ENCODE assay signal across 28 cellular contexts in the genomic region with DNA sequence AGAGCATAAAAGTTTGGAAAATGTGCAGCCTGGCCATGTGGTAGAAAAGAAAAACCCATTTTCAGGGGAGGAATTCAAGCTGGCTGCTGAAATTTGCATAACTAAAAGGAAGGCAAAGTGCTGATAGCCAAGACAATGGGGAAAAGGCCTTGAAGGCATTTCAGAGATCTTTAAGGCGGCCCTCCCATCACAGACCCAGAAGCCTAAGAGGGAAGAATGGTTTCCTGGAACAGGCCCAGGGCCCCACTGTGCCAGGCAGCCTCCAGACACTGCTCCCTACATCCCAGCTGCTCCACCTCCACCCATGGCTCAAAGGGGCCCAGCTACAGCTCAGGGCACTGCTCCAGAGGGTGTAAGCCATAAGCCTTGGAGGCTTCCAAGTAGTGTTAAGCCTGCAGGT.
"Had no signal": no experiment of that assay in that cellular context is flagged by ENCODE, and none has a peak within 500 bp of the region (broad histone marks: within the 10 kb centered on the region; RNA-seq: fewer than 3 reads in every experiment).

No MANE protein-coding gene starts in this region.

- FAIRE-seq: endothelial cell of umbilical vein, TTC549, urothelium cell line had no signal

- H3K36me3 ChIP-seq: brain microvascular endothelial cell, neutrophil, right lobe of liver had no signal

- DNase-seq: activated CD4-positive, alpha-beta memory T cell treated with anti-CD3 and anti-CD28 coated beads, Interleukin-2, amount 10 ng/mL, durations not matched to agents 7 days and 5 days; activated CD4-positive, alpha-beta T cell treated with anti-CD3 and anti-CD28 coated beads, Interleukin-2, amount 10 ng/mL, durations not matched to agents 24 days and 14 days; activated CD8-positive, alpha-beta memory T cell treated with anti-CD3 and anti-CD28 coated beads, Interleukin-2, amount 50 U/mL, for 48 hours; activated gamma-delta T cell treated with Interleukin-2 at 50 U/mL for 16 hours; activated naive CD4-positive, alpha-beta T cell treated with anti-CD3 and anti-CD28 coated beads, Interleukin-2, amount 50 U/mL, for 16 hours; activated T-cell treated with anti-CD3 and anti-CD28 coated beads, Interleukin-2, amount 50 U/mL, for 24 hours; amniotic stem cell; brain microvascular endothelial cell; effector memory CD8-positive, alpha-beta T cell; head of caudate nucleus; hippocampal formation; islet precursor cell; left cardiac atrium; mammary epithelial cell; naive B cell; nephron progenitor cell; right lobe of liver; stimulated activated CD4-positive, alpha-beta T cell treated with anti-CD3 and anti-CD28 coated beads, Interleukin-12 subunit alpha, Interleukin-12 subunit beta, amount 100 ng/mL, for 4 hours; stimulated activated CD4-positive, alpha-beta T cell treated with anti-CD3 and anti-CD28 coated beads, Interleukin-4, amount 100 ng/mL, for 1 hour; stimulated activated naive CD8-positive, alpha-beta T cell treated with anti-CD3 and anti-CD28 coated beads, Interleukin-15, Interleukin-2, amounts not matched to agents 100 U/mL and 50 U/mL, for 24 hours; testis; trophoblast cell had no signal

- ATAC-seq: activated CD4-positive, CD25-positive, alpha-beta regulatory T cell treated with anti-CD3 and anti-CD28 coated beads, Interleukin-2, amount 50 U/mL, for 24 hours; effector memory CD8-positive, alpha-beta T cell; left cardiac atrium; right lobe of liver; stimulated activated naive CD8-positive, alpha-beta T cell treated with anti-CD3 and anti-CD28 coated beads, Interleukin-15, Interleukin-2, amounts not matched to agents 100 U/mL and 50 U/mL, for 24 hours had no signal

- H3K27me3 ChIP-seq: brain microvascular endothelial cell, neutrophil, right lobe of liver, testis had no signal

- H3K9me3 ChIP-seq: neutrophil, right lobe of liver, testis had no signal

- H3K27ac ChIP-seq: brain microvascular endothelial cell, neutrophil, right lobe of liver, testis, VCaP had no signal

- H3K4me1 ChIP-seq: right lobe of liver, testis had no signal

- H3K4me3 ChIP-seq: right lobe of liver, testis had no signal
